Comparison of ENCODE assay signal across 35 cellular contexts in the genomic region with DNA sequence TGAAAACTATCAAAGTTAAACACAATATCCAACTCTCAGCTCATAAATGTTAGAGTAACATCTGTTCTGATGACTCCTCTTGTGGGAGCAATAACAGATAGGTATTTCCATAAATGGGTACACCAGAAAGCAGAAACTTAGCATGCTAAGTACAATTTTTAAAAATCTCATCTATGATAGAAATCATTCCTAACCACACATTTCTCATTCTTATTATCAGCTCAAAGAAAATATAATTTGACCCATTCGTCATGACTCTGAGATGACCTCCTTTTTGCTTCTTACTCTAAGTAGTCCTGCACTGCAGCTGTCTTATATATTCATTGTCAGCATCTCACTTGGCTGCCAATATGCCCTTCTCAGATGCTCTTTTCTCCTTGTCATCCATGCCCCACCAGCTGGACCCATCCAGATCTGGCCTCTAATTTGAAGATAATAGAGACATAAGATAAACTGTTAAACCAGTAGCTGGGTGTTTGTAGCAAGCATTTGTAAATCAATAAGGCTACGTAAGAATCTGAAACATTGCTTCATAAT.
"Had no signal": no experiment of that assay in that cellular context is flagged by ENCODE, and none has a peak within 500 bp of the region (broad histone marks: within the 10 kb centered on the region; RNA-seq: fewer than 3 reads in every experiment).

No MANE protein-coding gene starts in this region.

- H3K4me1 ChIP-seq: ascending aorta, body of pancreas, breast epithelium had no signal

- H3K4me1 Mint-ChIP-seq: activated B cell treated with CpG ODN at 0.5 μM for 24 hours; activated CD4-positive, alpha-beta memory T cell treated with anti-CD3 and anti-CD28 coated beads, Interleukin-2, amount 10 ng/mL, durations not matched to agents 7 days and 5 days; activated CD4-positive, alpha-beta T cell treated with anti-CD3 and anti-CD28 coated beads, Interleukin-2, amount 10 ng/mL, durations not matched to agents 7 days and 5 days; activated CD8-positive, alpha-beta memory T cell treated with anti-CD3 and anti-CD28 coated beads, Interleukin-2, amount 10 ng/mL, durations not matched to agents 7 days and 5 days; activated naive CD4-positive, alpha-beta T cell treated with anti-CD3 and anti-CD28 coated beads, Interleukin-2, amount 10 ng/mL, durations not matched to agents 7 days and 5 days; activated naive CD4-positive, alpha-beta T cell treated with anti-CD3 and anti-CD28 coated beads, Interleukin-2, amount 50 U/mL, for 24 hours; activated naive CD8-positive, alpha-beta T cell treated with anti-CD3 and anti-CD28 coated beads, Interleukin-2, amount 10 ng/mL, durations not matched to agents 7 days and 5 days; activated naive CD8-positive, alpha-beta T cell treated with anti-CD3 and anti-CD28 coated beads, Interleukin-2, amount 50 U/mL, for 24 hours had no signal

- H3K9me3 ChIP-seq: ascending aorta, body of pancreas, breast epithelium had no signal

- H3K27ac Mint-ChIP-seq: activated B cell treated with CpG ODN at 0.5 μM for 24 hours; activated CD4-positive, alpha-beta memory T cell treated with anti-CD3 and anti-CD28 coated beads, Interleukin-2, amount 10 ng/mL, durations not matched to agents 7 days and 5 days; activated CD4-positive, alpha-beta T cell treated with anti-CD3 and anti-CD28 coated beads, Interleukin-2, amount 10 ng/mL, durations not matched to agents 7 days and 5 days; activated CD8-positive, alpha-beta memory T cell treated with anti-CD3 and anti-CD28 coated beads, Interleukin-2, amount 10 ng/mL, durations not matched to agents 7 days and 5 days; activated CD8-positive, alpha-beta T cell treated with anti-CD3 and anti-CD28 coated beads, Interleukin-2, amount 10 ng/mL, durations not matched to agents 7 days and 5 days; activated naive CD4-positive, alpha-beta T cell treated with anti-CD3 and anti-CD28 coated beads, Interleukin-2, amount 10 ng/mL, durations not matched to agents 7 days and 5 days; activated naive CD4-positive, alpha-beta T cell treated with anti-CD3 and anti-CD28 coated beads, Interleukin-2, amount 50 U/mL, for 24 hours; activated naive CD8-positive, alpha-beta T cell; activated naive CD8-positive, alpha-beta T cell treated with anti-CD3 and anti-CD28 coated beads, Interleukin-2, amount 10 ng/mL, durations not matched to agents 7 days and 5 days; activated naive CD8-positive, alpha-beta T cell treated with anti-CD3 and anti-CD28 coated beads, Interleukin-2, amount 50 U/mL, for 24 hours; activated T-cell treated with anti-CD3 and anti-CD28 coated beads, Interleukin-2, amount 50 U/mL, for 24 hours; activated T-helper 2 cell treated with anti-CD3 and anti-CD28 coated beads, Interferon-gamma antibody, Interleukin-2, Interleukin-4, amounts not matched to agents 10 μg/mL and 5 μg/mL and 100 μg/mL, durations not matched to agents 14 hours and 24 hours and 36 hours; T-helper 1 cell treated with Interleukin-12 subunit alpha and Interleukin-12 subunit beta and Interleukin-4 antibody, amounts not matched to agents 30 μg/mL and 1 μg/mL, for 36 hours; T-helper 2 cell treated with Interferon-gamma antibody and Interleukin-4, amounts not matched to agents 5 μg/mL and 100 μg/mL, for 36 hours had no signal

- H3K27me3 Mint-ChIP-seq: activated CD4-positive, alpha-beta memory T cell treated with anti-CD3 and anti-CD28 coated beads, Interleukin-2, amount 10 ng/mL, durations not matched to agents 7 days and 5 days; activated T-cell treated with anti-CD3 and anti-CD28 coated beads, Interleukin-2, amount 50 U/mL, for 24 hours had no signal

- H3K27me3 ChIP-seq: ascending aorta, body of pancreas, brain microvascular endothelial cell, breast epithelium had no signal

- H3K36me3 ChIP-seq: ascending aorta, brain microvascular endothelial cell, breast epithelium had no signal

- DNase-seq: activated B cell treated with CpG ODN at 0.5 μM for 24 hours; activated CD4-positive, alpha-beta memory T cell treated with anti-CD3 and anti-CD28 coated beads, Interleukin-2, amount 10 ng/mL, durations not matched to agents 7 days and 5 days; activated CD4-positive, alpha-beta T cell treated with anti-CD3 and anti-CD28 coated beads for 4 hours; activated CD4-positive, alpha-beta T cell treated with anti-CD3 and anti-CD28 coated beads, Interleukin-2, amount 10 ng/mL, durations not matched to agents 7 days and 5 days; activated CD4-positive, alpha-beta T cell treated with anti-CD3 and anti-CD28 coated beads, Interleukin-2, amount 50 U/mL, for 48 hours; activated CD4-positive, CD25-positive, alpha-beta regulatory T cell treated with anti-CD3 and anti-CD28 coated beads, Interleukin-2, amount 50 U/mL, for 72 hours; activated CD8-positive, alpha-beta memory T cell treated with anti-CD3 and anti-CD28 coated beads for 24 hours; activated CD8-positive, alpha-beta memory T cell treated with anti-CD3 and anti-CD28 coated beads, Interleukin-2, amount 10 ng/mL, durations not matched to agents 7 days and 5 days; activated CD8-positive, alpha-beta memory T cell treated with anti-CD3 and anti-CD28 coated beads, Interleukin-2, amount 50 U/mL, for 48 hours; activated CD8-positive, alpha-beta T cell treated with anti-CD3 and anti-CD28 coated beads, Interleukin-2, amount 10 ng/mL, durations not matched to agents 7 days and 5 days; activated effector memory CD4-positive, alpha-beta T cell treated with Interleukin-2 at 50 U/mL for 16 hours; activated gamma-delta T cell; activated naive CD4-positive, alpha-beta T cell treated with anti-CD3 and anti-CD28 coated beads, Interleukin-2, amount 10 ng/mL, durations not matched to agents 7 days and 5 days; activated naive CD4-positive, alpha-beta T cell treated with Interleukin-2 at 50 U/mL for 16 hours; activated naive CD8-positive, alpha-beta T cell treated with anti-CD3 and anti-CD28 coated beads, Interleukin-2, amount 10 ng/mL, durations not matched to agents 7 days and 5 days; activated naive CD8-positive, alpha-beta T cell treated with anti-CD3 and anti-CD28 coated beads, Interleukin-2, amount 50 U/mL, for 24 hours; activated T-cell treated with anti-CD3 and anti-CD28 coated beads, Interleukin-2, amount 50 U/mL, for 24 hours; activated T-cell treated with anti-CD3 and anti-CD28 coated beads, Interleukin-2, amount 50 U/mL, for 48 hours; amygdala; anterior cingulate cortex; body of pancreas; brain microvascular endothelial cell; central memory CD4-positive, alpha-beta T cell; T-helper 1 cell; T-helper 2 cell; T-helper 9 cell had no signal

- H3K27ac ChIP-seq: ascending aorta, body of pancreas, brain microvascular endothelial cell, breast epithelium, VCaP had no signal

- H3K36me3 Mint-ChIP-seq: activated CD8-positive, alpha-beta memory T cell treated with anti-CD3 and anti-CD28 coated beads, Interleukin-2, amount 10 ng/mL, durations not matched to agents 7 days and 5 days; activated naive CD4-positive, alpha-beta T cell treated with anti-CD3 and anti-CD28 coated beads, Interleukin-2, amount 10 ng/mL, durations not matched to agents 7 days and 5 days; activated naive CD4-positive, alpha-beta T cell treated with anti-CD3 and anti-CD28 coated beads, Interleukin-2, amount 50 U/mL, for 24 hours; activated naive CD8-positive, alpha-beta T cell; activated naive CD8-positive, alpha-beta T cell treated with anti-CD3 and anti-CD28 coated beads, Interleukin-2, amount 10 ng/mL, durations not matched to agents 7 days and 5 days had no signal

- FAIRE-seq: TTC549 had no signal

- H3K4me3 Mint-ChIP-seq: activated B cell treated with CpG ODN at 0.5 μM for 24 hours; activated CD4-positive, alpha-beta memory T cell treated with anti-CD3 and anti-CD28 coated beads, Interleukin-2, amount 10 ng/mL, durations not matched to agents 7 days and 5 days; activated CD4-positive, alpha-beta T cell treated with anti-CD3 and anti-CD28 coated beads, Interleukin-2, amount 10 ng/mL, durations not matched to agents 7 days and 5 days; activated CD8-positive, alpha-beta memory T cell treated with anti-CD3 and anti-CD28 coated beads, Interleukin-2, amount 10 ng/mL, durations not matched to agents 7 days and 5 days; activated CD8-positive, alpha-beta T cell treated with anti-CD3 and anti-CD28 coated beads, Interleukin-2, amount 10 ng/mL, durations not matched to agents 7 days and 5 days; activated naive CD4-positive, alpha-beta T cell treated with anti-CD3 and anti-CD28 coated beads, Interleukin-2, amount 10 ng/mL, durations not matched to agents 7 days and 5 days; activated naive CD4-positive, alpha-beta T cell treated with anti-CD3 and anti-CD28 coated beads, Interleukin-2, amount 50 U/mL, for 24 hours; activated naive CD8-positive, alpha-beta T cell; activated naive CD8-positive, alpha-beta T cell treated with anti-CD3 and anti-CD28 coated beads, Interleukin-2, amount 10 ng/mL, durations not matched to agents 7 days and 5 days; activated naive CD8-positive, alpha-beta T cell treated with anti-CD3 and anti-CD28 coated beads, Interleukin-2, amount 50 U/mL, for 24 hours; activated T-cell treated with anti-CD3 and anti-CD28 coated beads, Interleukin-2, amount 50 U/mL, for 24 hours; T-helper 1 cell treated with Interleukin-12 subunit alpha and Interleukin-12 subunit beta and Interleukin-4 antibody, amounts not matched to agents 30 μg/mL and 1 μg/mL, for 36 hours; T-helper 2 cell treated with Interferon-gamma antibody and Interleukin-4, amounts not matched to agents 5 μg/mL and 100 μg/mL, for 36 hours had no signal

- H3K9me3 Mint-ChIP-seq: activated CD4-positive, alpha-beta memory T cell treated with anti-CD3 and anti-CD28 coated beads, Interleukin-2, amount 10 ng/mL, durations not matched to agents 7 days and 5 days; activated CD4-positive, alpha-beta T cell treated with anti-CD3 and anti-CD28 coated beads, Interleukin-2, amount 10 ng/mL, durations not matched to agents 7 days and 5 days; activated naive CD4-positive, alpha-beta T cell treated with anti-CD3 and anti-CD28 coated beads, Interleukin-2, amount 10 ng/mL, durations not matched to agents 7 days and 5 days; activated naive CD4-positive, alpha-beta T cell treated with anti-CD3 and anti-CD28 coated beads, Interleukin-2, amount 50 U/mL, for 24 hours; activated naive CD8-positive, alpha-beta T cell treated with anti-CD3 and anti-CD28 coated beads, Interleukin-2, amount 10 ng/mL, durations not matched to agents 7 days and 5 days; activated naive CD8-positive, alpha-beta T cell treated with anti-CD3 and anti-CD28 coated beads, Interleukin-2, amount 50 U/mL, for 24 hours; activated T-cell treated with anti-CD3 and anti-CD28 coated beads, Interleukin-2, amount 50 U/mL, for 24 hours; activated T-helper 2 cell treated with anti-CD3 and anti-CD28 coated beads, Interferon-gamma antibody, Interleukin-2, Interleukin-4, amounts not matched to agents 10 μg/mL and 5 μg/mL and 100 μg/mL, durations not matched to agents 14 hours and 24 hours and 36 hours; T-helper 1 cell treated with Interleukin-12 subunit alpha and Interleukin-12 subunit beta and Interleukin-4 antibody, amounts not matched to agents 30 μg/mL and 1 μg/mL, for 36 hours; T-helper 2 cell treated with Interferon-gamma antibody and Interleukin-4, amounts not matched to agents 5 μg/mL and 100 μg/mL, for 36 hours had no signal

- H3K4me3 ChIP-seq: ascending aorta, body of pancreas, breast epithelium had no signal
